ENCODE assay signal across 9 cellular contexts in genomic region chr15:43826029-43826507, GRCh38. TPM values are rescaled to one million over a fixed set of nuclear protein-coding genes. Genes with fewer than 3 reads are reported as not detected.
DNase-seq lines count a peak whose midpoint lies in the region; ATAC-seq, FAIRE-seq and TF ChIP-seq lines count a peak whose summit lies in the region.
"Had no signal": no experiment of that assay in that cellular context is flagged by ENCODE, and none has a peak within 500 bp of the region (broad histone marks: within the 10 kb centered on the region; RNA-seq: fewer than 3 reads in every experiment).

No MANE protein-coding gene starts in this region.

- H3K4me3 Mint-ChIP-seq in stimulated activated naive CD8-positive, alpha-beta T cell treated with anti-CD3 and anti-CD28 coated beads, Interleukin-15, Interleukin-2, amounts not matched to agents 100 ng/mL and 50 ng/mL, for 24 hours, result peak overlapping the region; percentile 89

- peaks cover 41% of the 10 kb centered on the region for H3K36me3 Mint-ChIP-seq in stimulated activated naive CD8-positive, alpha-beta T cell treated with anti-CD3 and anti-CD28 coated beads, Interleukin-15, Interleukin-2, amounts not matched to agents 100 ng/mL and 50 ng/mL, for 24 hours (ENCODE audit: low read depth)

- no peaks in the 10 kb centered on the region for H3K27me3 Mint-ChIP-seq in stimulated activated naive CD8-positive, alpha-beta T cell treated with anti-CD3 and anti-CD28 coated beads, Interleukin-15, Interleukin-2, amounts not matched to agents 100 ng/mL and 50 ng/mL, for 24 hours

- H3K36me3 ChIP-seq in K562 (ENCODE audit: control insufficient read depth, insufficient read depth, low read length), result peaks cover 25% of the 10 kb centered on the region; the same call in 2 of the 3 replicates
- no peaks in the 10 kb centered on the region for H3K36me3 ChIP-seq in muscle layer of colon (ENCODE audit: insufficient read depth, low read length)

- H3K9ac ChIP-seq in K562 (ENCODE audit: insufficient read depth in 1 of 2, low read depth in 2 of 2, low read length in 2 of 2) (peak overlapping the region in 1 of 2 experiments; percentile 84; a peak in 2 of 4 replicates), muscle layer of colon (ENCODE audit: low read length) (peak overlapping the region; percentile 49)

- POLR2A ChIA-PET in K562 (lab: Yijun Ruan, JAX), result interaction anchor here (2.6 kb wide), 1 partner anchor 11 kb away, joined by 12 read pairs; no protein-coding TSS in a partner anchor

- peak overlapping the region; percentile 81 for H2AFZ ChIP-seq in K562 (ENCODE audit: low read depth, low read length)

- no peak for TF ChIP-seq EP300 in K562 (IDR thresholded peaks at IDR 0.05; ENCODE audit: low read length)

- TF ChIP-seq POLR2A in K562 (conservative IDR thresholded peaks at IDR 0.05), result no peak

- in situ Hi-C loops in K562 (cut with MboI), result no loop called here

- CTCF ChIA-PET in K562 (lab: Yijun Ruan, JAX; ENCODE audit: low intra/inter-chr PET ratio), result no interaction called here

- H3K4me1 ChIP-seq in K562 (replicated peaks in 1 of 2; ENCODE audit: control insufficient read depth in 2 of 2, insufficient read depth in 2 of 2, low read length in 2 of 2) (peaks cover 17 to 24% of the 10 kb centered on the region in 2 experiments; a peak in 4 of 5 replicates), muscle layer of colon (ENCODE audit: insufficient read depth, low read length) (peaks cover 22% of the 10 kb centered on the region), right cardiac atrium (ENCODE audit: control insufficient read depth, insufficient read depth, low read length) (peaks cover 4% of the 10 kb centered on the region)

- no peaks in the 10 kb centered on the region for H3K9me1 ChIP-seq in K562 (ENCODE audit: control insufficient read depth, insufficient read depth, low read length)

- peaks cover 81% of the 10 kb centered on the region for H3K79me2 ChIP-seq in K562 (ENCODE audit: control insufficient read depth, insufficient read depth, low read length)

- H4K20me1 ChIP-seq in K562 (replicated peaks; ENCODE audit: control insufficient read depth, insufficient read depth, low read length), result no peaks in the 10 kb centered on the region

- peaks cover 4% of the 10 kb centered on the region for H3K9me3 Mint-ChIP-seq in stimulated activated naive CD8-positive, alpha-beta T cell treated with anti-CD3 and anti-CD28 coated beads, Interleukin-15, Interleukin-2, amounts not matched to agents 100 ng/mL and 50 ng/mL, for 24 hours

- peak overlapping the region; percentile 30 for H3K4me2 ChIP-seq in K562 (ENCODE audit: insufficient read depth, low read length)

- intact Hi-C loops in K562 (cut with micrococcal nuclease), result no loop called here
- intact Hi-C loops in right cardiac atrium (cut with DNase I), result no loop called here

- ATAC-seq in stimulated activated naive CD8-positive, alpha-beta T cell treated with anti-CD3 and anti-CD28 coated beads, Interleukin-15, Interleukin-2, amounts not matched to agents 100 U/mL and 50 U/mL, for 24 hours, result no peak
- ATAC-seq in K562 (no peak), right cardiac atrium (no peak)

- FAIRE-seq in K562 (lab: Jason Lieb, UNC), result peak; percentile 6

- DNase-seq in stimulated activated naive CD8-positive, alpha-beta T cell treated with anti-CD3 and anti-CD28 coated beads, Interleukin-15, Interleukin-2, amounts not matched to agents 100 U/mL and 50 U/mL, for 24 hours, result no peak
- peak in 1 of 4 experiments; percentile 20 for DNase-seq in K562 (ENCODE audit: extremely low read depth in 1 of 4, low spot score in 3 of 4)
- DNase-seq in GM20000 (ENCODE audit: low spot score), result no peak
- DNase-seq in SHP77 (lab: John Stamatoyannopoulos, UW), result no peak
- DNase-seq in NCI-H1417 treated with DMSO at 0.1 percent for 48 hours (lab: John Stamatoyannopoulos, UW), result no peak
- DNase-seq in right cardiac atrium, result no peak

- H3K27ac ChIP-seq in K562 (ENCODE audit: extremely low read depth, low read depth, low read length) (peak overlapping the region; percentile 88), muscle layer of colon (ENCODE audit: low read depth, low read length) (no peak overlapping the region), right cardiac atrium (ENCODE audit: low read length) (no peak overlapping the region)

- TF ChIP-seq CTCF in K562 (IDR thresholded peaks at IDR 0.05 in 2 of 3, conservative IDR thresholded peaks at IDR 0.05 in 1 of 3; ENCODE audit: insufficient read depth in 2 of 3, low read depth in 1 of 3, low read length in 3 of 3) (no peak), GM20000 (IDR thresholded peaks at IDR 0.05; ENCODE audit: extremely low read depth, missing control alignments) (no peak)

- peak overlapping the region; percentile 75 for H3K27ac Mint-ChIP-seq in stimulated activated naive CD8-positive, alpha-beta T cell treated with anti-CD3 and anti-CD28 coated beads, Interleukin-15, Interleukin-2, amounts not matched to agents 100 ng/mL and 50 ng/mL, for 24 hours

- H3K4me1 Mint-ChIP-seq in stimulated activated naive CD8-positive, alpha-beta T cell treated with anti-CD3 and anti-CD28 coated beads, Interleukin-15, Interleukin-2, amounts not matched to agents 100 ng/mL and 50 ng/mL, for 24 hours (ENCODE audit: low read depth), result peaks cover 68% of the 10 kb centered on the region

- no peak overlapping the region for H3K4me3 ChIP-seq in K562
- H3K4me3 ChIP-seq in muscle layer of colon (ENCODE audit: low read depth in 1 of 2, low read length in 2 of 2), result peak overlapping the region in 1 of 2 donors; percentile 84
- H3K4me3 ChIP-seq in right cardiac atrium (ENCODE audit: low read length), result no peak overlapping the region

- H3K9me3 ChIP-seq in K562 (replicated peaks; ENCODE audit: control insufficient read depth, insufficient read depth, low read depth, low read length), result no peaks in the 10 kb centered on the region
- no peaks in the 10 kb centered on the region for H3K9me3 ChIP-seq in muscle layer of colon (ENCODE audit: low read length)
- H3K9me3 ChIP-seq in right cardiac atrium (ENCODE audit: control insufficient read depth, low read length), result no peaks in the 10 kb centered on the region

- 85% methylated on average over 11 of the region's 11 CpGs for WGBS in K562 (ENCODE audit: insufficient coverage, low coverage, missing lambda C conversion rate)
- WGBS in right cardiac atrium, result 95% methylated on average over 11 of the region's 11 CpGs

- TF ChIP-seq RAD21 in K562 (CRISPR knock-in tag; conservative IDR thresholded peaks at IDR 0.05 in 1 of 2, IDR thresholded peaks at IDR 0.05 in 1 of 2), result no peak

- BruUV-seq in K562 (replicated peaks; lab: Mats Ljungman, UMichigan), result no TSS peak

- H3K27me3 ChIP-seq in K562 (ENCODE audit: control insufficient read depth in 2 of 2, insufficient read depth in 2 of 2, low read length in 2 of 2) (no peaks in the 10 kb centered on the region), muscle layer of colon (ENCODE audit: control insufficient read depth in 1 of 2, insufficient read depth in 2 of 2, low read length in 2 of 2) (no peaks in the 10 kb centered on the region), right cardiac atrium (ENCODE audit: control insufficient read depth, insufficient read depth) (no peaks in the 10 kb centered on the region)

RNA-seq across cellular contexts. Expression of gene WDR76, which starts 0.7 kb away (rescaled TPM):
- total RNA-seq in K562 (2011; cell fraction: chromatin; rRNA removed; ENCODE audit: low replicate concordance), result 23.0 and 47.6 TPM in 2 replicates
- total RNA-seq in K562 (2011; cell fraction: nucleolus; rRNA removed), result 10.8 and 12.1 TPM in 2 replicates
- 15.4 and 20.5 TPM in 2 replicates for total RNA-seq in K562 (2011; cell fraction: nucleoplasm; rRNA removed)
- total RNA-seq in K562 (2014; rRNA removed), result 37.6 and 40.4 TPM in 2 replicates
- 69.5 and 85.1 TPM in 2 replicates for total RNA-seq in K562 (2014; rRNA removed; fragmentation: Illumina TruSeq; extraction: Trizol)
- total RNA-seq in K562 (2015; rRNA removed; fragmentation: Illumina TruSeq; extraction: Trizol), result 58.4 and 62.5 TPM in 2 replicates
- total RNA-seq in K562 (2021), result 43.7 and 46.3 TPM in 2 replicates
- 22.8 and 31.8 TPM in 2 replicates for polyA plus RNA-seq in K562 (2011; rRNA removed)
- polyA plus RNA-seq in K562 (2011; cell fraction: cytosol; rRNA removed), result 8.5 and 12.3 TPM in 2 replicates
- polyA plus RNA-seq in K562 (2011; cell fraction: nucleus; rRNA removed), result 9.7 and 10.2 TPM in 2 replicates
- polyA plus RNA-seq in K562 (2012), result 28.3 and 31.8 TPM in 2 replicates
- 47.7 and 58.6 TPM in 2 replicates for polyA plus RNA-seq in K562 (2014; fragmentation: Illumina TruSeq; extraction: Trizol)
- polyA plus RNA-seq in K562 (2014; fragmentation: Nextera tagmentation; extraction: Ambion mirVana), result 10 to 100 TPM in 1 of 2 experiments, 1 to 10 TPM in 1; 9.8 to 22.8 TPM
- 37.1 and 44.4 TPM in 2 replicates for polyA plus RNA-seq in K562 (2014; rRNA removed)
- 40.4 and 43.0 TPM in 2 replicates for polyA minus RNA-seq in K562 (2011; rRNA and poly(A)+ RNA removed)
- polyA minus RNA-seq in K562 (2011; cell fraction: cytosol; rRNA and poly(A)+ RNA removed), result 16.2 and 21.7 TPM in 2 replicates
- polyA minus RNA-seq in K562 (2011; cell fraction: nucleus; rRNA and poly(A)+ RNA removed), result 7.1 and 11.0 TPM in 2 replicates
- 1 to 10 TPM; 2.9 to 3.4 (median 3.0) TPM for total RNA-seq in right cardiac atrium
- 0.97 TPM for polyA plus RNA-seq in right cardiac atrium

RNA-seq across cellular contexts. Expression of gene MFAP1, which starts 1.6 kb away (rescaled TPM):
- 14.8 and 40.8 TPM in 2 replicates for total RNA-seq in K562 (2011; cell fraction: chromatin; rRNA removed; ENCODE audit: low replicate concordance)
- 11.4 and 14.7 TPM in 2 replicates for total RNA-seq in K562 (2011; cell fraction: nucleolus; rRNA removed)
- total RNA-seq in K562 (2011; cell fraction: nucleoplasm; rRNA removed), result 17.6 and 18.2 TPM in 2 replicates
- total RNA-seq in K562 (2014; rRNA removed), result 35.9 and 44.6 TPM in 2 replicates
- total RNA-seq in K562 (2014; rRNA removed; fragmentation: Illumina TruSeq; extraction: Trizol), result 64.1 and 72.5 TPM in 2 replicates
- 57.1 and 59.8 TPM in 2 replicates for total RNA-seq in K562 (2015; rRNA removed; fragmentation: Illumina TruSeq; extraction: Trizol)
- total RNA-seq in K562 (2021), result 34.3 and 37.1 TPM in 2 replicates
- polyA plus RNA-seq in K562 (2011; rRNA removed), result 25.1 and 37.4 TPM in 2 replicates
- 15.0 and 21.6 TPM in 2 replicates for polyA plus RNA-seq in K562 (2011; cell fraction: cytosol; rRNA removed)
- 10.3 and 13.6 TPM in 2 replicates for polyA plus RNA-seq in K562 (2011; cell fraction: nucleus; rRNA removed)
- 29.5 and 44.8 TPM in 2 replicates for polyA plus RNA-seq in K562 (2012)
- polyA plus RNA-seq in K562 (2014; fragmentation: Illumina TruSeq; extraction: Trizol), result 57.8 and 62.8 TPM in 2 replicates
- polyA plus RNA-seq in K562 (2014; fragmentation: Nextera tagmentation; extraction: Ambion mirVana), result 10 to 100 TPM; 34.9 to 64.0 TPM
- polyA plus RNA-seq in K562 (2014; rRNA removed), result 38.9 and 48.2 TPM in 2 replicates
- 58.4 and 65.1 TPM in 2 replicates for polyA minus RNA-seq in K562 (2011; rRNA and poly(A)+ RNA removed)
- polyA minus RNA-seq in K562 (2011; cell fraction: cytosol; rRNA and poly(A)+ RNA removed), result 11.1 and 18.8 TPM in 2 replicates
- polyA minus RNA-seq in K562 (2011; cell fraction: nucleus; rRNA and poly(A)+ RNA removed), result 5.8 and 14.3 TPM in 2 replicates
- total RNA-seq in right cardiac atrium, result 10 to 100 TPM; 17.4 to 21.2 (median 19.3) TPM
- 19.7 TPM for polyA plus RNA-seq in right cardiac atrium

RNA-seq across cellular contexts. Expression of gene HYPK, which starts 25.7 kb away (rescaled TPM):
- 43.0 and 50.8 TPM in 2 replicates for total RNA-seq in K562 (2011; cell fraction: chromatin; rRNA removed; ENCODE audit: low replicate concordance)
- 31.5 and 32.9 TPM in 2 replicates for total RNA-seq in K562 (2011; cell fraction: nucleolus; rRNA removed)
- 41.6 and 66.5 TPM in 2 replicates for total RNA-seq in K562 (2011; cell fraction: nucleoplasm; rRNA removed)
- 21.1 and 40.6 TPM in 2 replicates for total RNA-seq in K562 (2014; rRNA removed)
- total RNA-seq in K562 (2014; rRNA removed; fragmentation: Illumina TruSeq; extraction: Trizol), result 6.5 and 7.2 TPM in 2 replicates
- 6.0 and 9.0 TPM in 2 replicates for total RNA-seq in K562 (2015; rRNA removed; fragmentation: Illumina TruSeq; extraction: Trizol)
- total RNA-seq in K562 (2021), result 23.7 and 27.7 TPM in 2 replicates
- polyA plus RNA-seq in K562 (2011; rRNA removed), result 25.8 and 28.0 TPM in 2 replicates
- polyA plus RNA-seq in K562 (2011; cell fraction: cytosol; rRNA removed), result 1.8 and 4.5 TPM in 2 replicates
- 20.3 and 23.9 TPM in 2 replicates for polyA plus RNA-seq in K562 (2011; cell fraction: nucleus; rRNA removed)
- polyA plus RNA-seq in K562 (2012), result 3.3 and 8.7 TPM in 2 replicates
- 17.5 and 26.1 TPM in 2 replicates for polyA plus RNA-seq in K562 (2014; fragmentation: Illumina TruSeq; extraction: Trizol)
- polyA plus RNA-seq in K562 (2014; fragmentation: Nextera tagmentation; extraction: Ambion mirVana), result 1 to 10 TPM; 9.6 TPM
- polyA plus RNA-seq in K562 (2014; rRNA removed), result 22.7 and 33.9 TPM in 2 replicates
- 11.6 and 13.6 TPM in 2 replicates for polyA minus RNA-seq in K562 (2011; rRNA and poly(A)+ RNA removed)
- polyA minus RNA-seq in K562 (2011; cell fraction: cytosol; rRNA and poly(A)+ RNA removed), result 19.9 and 20.8 TPM in 2 replicates
- polyA minus RNA-seq in K562 (2011; cell fraction: nucleus; rRNA and poly(A)+ RNA removed), result 8.5 and 17.2 TPM in 2 replicates
- 10 to 100 TPM in 3 of 4 donors, 1 to 10 TPM in 1; 9.6 to 16.0 (median 14.5) TPM for total RNA-seq in right cardiac atrium
- polyA plus RNA-seq in right cardiac atrium, result 37.9 TPM

RNA-seq across cellular contexts. Expression of gene SERINC4, which starts 26.0 kb away (rescaled TPM):
- 0.83 and 1.1 TPM in 2 replicates for total RNA-seq in K562 (2011; cell fraction: chromatin; rRNA removed; ENCODE audit: low replicate concordance)
- 0.50 and 0.53 TPM in 2 replicates for total RNA-seq in K562 (2011; cell fraction: nucleolus; rRNA removed)
- 0.46 and 0.59 TPM in 2 replicates for total RNA-seq in K562 (2011; cell fraction: nucleoplasm; rRNA removed)
- total RNA-seq in K562 (2014; rRNA removed), result 0.24 TPM in 1 of 2 replicates, not detected in the other
- total RNA-seq in K562 (2014; rRNA removed; fragmentation: Illumina TruSeq; extraction: Trizol), result 0.13 TPM in 1 of 2 replicates, not detected in the other
- 0.08 and 0.14 TPM in 2 replicates for total RNA-seq in K562 (2015; rRNA removed; fragmentation: Illumina TruSeq; extraction: Trizol)
- total RNA-seq in K562 (2021), result 0.16 and 0.22 TPM in 2 replicates
- polyA plus RNA-seq in K562 (2011; rRNA removed), result 0.18 TPM in 2 replicates
- 0.07 and 0.13 TPM in 2 replicates for polyA plus RNA-seq in K562 (2011; cell fraction: cytosol; rRNA removed)
- 0.14 and 0.28 TPM in 2 replicates for polyA plus RNA-seq in K562 (2011; cell fraction: nucleus; rRNA removed)
- 0.07 TPM in 1 of 2 replicates, not detected in the other for polyA plus RNA-seq in K562 (2012)
- 0.06 and 0.18 TPM in 2 replicates for polyA plus RNA-seq in K562 (2014; fragmentation: Illumina TruSeq; extraction: Trizol)
- polyA plus RNA-seq in K562 (2014; fragmentation: Nextera tagmentation; extraction: Ambion mirVana), result under 1 TPM; 0.23 to 0.48 TPM
- 0.23 and 0.86 TPM in 2 replicates for polyA plus RNA-seq in K562 (2014; rRNA removed)
- polyA minus RNA-seq in K562 (2011; rRNA and poly(A)+ RNA removed), result 0.18 and 0.32 TPM in 2 replicates
- polyA minus RNA-seq in K562 (2011; cell fraction: cytosol; rRNA and poly(A)+ RNA removed), result not detected in 2 replicates
- 0.11 and 0.27 TPM in 2 replicates for polyA minus RNA-seq in K562 (2011; cell fraction: nucleus; rRNA and poly(A)+ RNA removed)
- under 1 TPM in 3 of 4 donors, not detected in 1; 0.12 to 0.29 (median 0.25) TPM for total RNA-seq in right cardiac atrium
- polyA plus RNA-seq in right cardiac atrium, result 0.41 TPM
- total RNA-seq: lung microvascular endothelial cell had no signal

RNA-seq across cellular contexts. Expression of gene SERF2, which starts 33.9 kb away (rescaled TPM):
- 218 and 403 TPM in 2 replicates for total RNA-seq in K562 (2011; cell fraction: chromatin; rRNA removed; ENCODE audit: low replicate concordance)
- 324 and 335 TPM in 2 replicates for total RNA-seq in K562 (2011; cell fraction: nucleolus; rRNA removed)
- 384 and 484 TPM in 2 replicates for total RNA-seq in K562 (2011; cell fraction: nucleoplasm; rRNA removed)
- total RNA-seq in K562 (2014; rRNA removed) (504 and 539 TPM in 2 replicates), K562 (2014; rRNA removed; fragmentation: Illumina TruSeq; extraction: Trizol) (330 and 497 TPM in 2 replicates), K562 (2015; rRNA removed; fragmentation: Illumina TruSeq; extraction: Trizol) (505 and 539 TPM in 2 replicates), K562 (2021) (867 and 903 TPM in 2 replicates), right cardiac atrium (1,000 to 10,000 TPM in 1 of 4 donors, 100 to 1,000 TPM in 3; 889 to 1,080 (median 940) TPM)
- polyA plus RNA-seq in K562 (2011; rRNA removed) (829 and 915 TPM in 2 replicates), K562 (2014; fragmentation: Illumina TruSeq; extraction: Trizol) (1,117 and 1,415 TPM in 2 replicates), K562 (2014; fragmentation: Nextera tagmentation; extraction: Ambion mirVana) (1,000 to 10,000 TPM; 2,726 to 3,360 TPM), K562 (2014; rRNA removed) (1,025 and 1,310 TPM in 2 replicates), right cardiac atrium (2,656 TPM)
- 1,193 and 1,426 TPM in 2 replicates for polyA plus RNA-seq in K562 (2011; cell fraction: cytosol; rRNA removed)
- polyA plus RNA-seq in K562 (2011; cell fraction: nucleus; rRNA removed), result 959 and 1,088 TPM in 2 replicates
- 922 and 1,325 TPM in 2 replicates for polyA plus RNA-seq in K562 (2012)
- polyA minus RNA-seq in K562 (2011; rRNA and poly(A)+ RNA removed), result 168 and 202 TPM in 2 replicates
- 213 and 218 TPM in 2 replicates for polyA minus RNA-seq in K562 (2011; cell fraction: cytosol; rRNA and poly(A)+ RNA removed)
- 104 and 170 TPM in 2 replicates for polyA minus RNA-seq in K562 (2011; cell fraction: nucleus; rRNA and poly(A)+ RNA removed)
